Comparison of ENCODE assay signal across 11 cellular contexts in genomic region chr7:31805209-31805818, GRCh38.
DNase-seq lines count a peak whose midpoint lies in the region; ATAC-seq and TF ChIP-seq lines count a peak whose summit lies in the region.
"Had no signal": no experiment of that assay in that cellular context is flagged by ENCODE, and none has a peak within 500 bp of the region (broad histone marks: within the 10 kb centered on the region; RNA-seq: fewer than 3 reads in every experiment).

No MANE protein-coding gene starts in this region.

- H3K4me3 ChIP-seq in neutrophil (ENCODE audit: low read depth in 1 of 2, low read length in 1 of 2): no peak overlapping the region

- ATAC-seq in GM19035 (IDR thresholded peaks at IDR 0.05; ENCODE audit: unreplicated experiment) (peak; percentile 78), HG02610 (IDR thresholded peaks at IDR 0.05; ENCODE audit: unreplicated experiment) (peak; percentile 87), HG03457 (IDR thresholded peaks at IDR 0.05; ENCODE audit: unreplicated experiment) (peak; percentile 78)
- ATAC-seq: natural killer cell had no signal

- no peak for TF ChIP-seq CTCF in neutrophil (IDR thresholded peaks at IDR 0.05)

- H3K27me3 ChIP-seq in neutrophil: no peaks in the 10 kb centered on the region

- H3K4me1 ChIP-seq in neutrophil (ENCODE audit: control insufficient read depth in 1 of 2, insufficient read depth in 1 of 2, low read depth in 1 of 2, low read length in 1 of 2): peaks cover 4 to 6% of the 10 kb centered on the region in 2 experiments

- H3K27ac ChIP-seq in neutrophil: peak overlapping the region; percentile 19

- H3K9me3 ChIP-seq in neutrophil: no peaks in the 10 kb centered on the region

- no peaks in the 10 kb centered on the region for H3K36me3 ChIP-seq in neutrophil

- DNase-seq in activated CD4-positive, alpha-beta T cell treated with anti-CD3 and anti-CD28 coated beads for 1 hour: no peak
- DNase-seq in ureter (ENCODE audit: low spot score) (no peak), COR-L47 (lab: John Stamatoyannopoulos, UW) (no peak)
- DNase-seq: activated naive CD4-positive, alpha-beta T cell treated with anti-CD3 and anti-CD28 coated beads for 36 hours; kidney glomerular epithelial cell; natural killer cell; Right ventricle myocardium superior had no signal
